Comparison of ENCODE assay signal across 21 cellular contexts in genomic region chr16:30931068-30931655, GRCh38. TPM values are rescaled to one million over a fixed set of nuclear protein-coding genes. Genes with fewer than 3 reads are reported as not detected.
A peak's percentile ranks its signal among the peaks of the same experiment; 100 is the strongest.
DNase-seq lines count a peak whose midpoint lies in the region; ATAC-seq and TF ChIP-seq lines count a peak whose summit lies in the region.
"Had no signal": no experiment of that assay in that cellular context is flagged by ENCODE, and none has a peak within 500 bp of the region (broad histone marks: within the 10 kb centered on the region; RNA-seq: fewer than 3 reads in every experiment).

No MANE protein-coding gene starts in this region.

- peak overlapping the region in 11 of 12 donors; percentile 4 to 76 (median 62) for H3K27ac ChIP-seq in heart left ventricle
- H3K27ac ChIP-seq: GM23248 had no signal

- ATAC-seq in Right ventricle myocardium inferior (no peak), heart left ventricle (peak; percentile 4 to 52 (median 14)), memory B cell (ENCODE audit: low read depth) (no peak), GM21529 (IDR thresholded peaks at IDR 0.05; ENCODE audit: unreplicated experiment) (no peak), GM19035 (IDR thresholded peaks at IDR 0.05; ENCODE audit: unreplicated experiment) (no peak)
- ATAC-seq: HepG2, K562 had no signal

- no peak for TF ChIP-seq POLR2A in heart left ventricle (IDR thresholded peaks at IDR 0.05)

- H3K9me3 Mint-ChIP-seq in memory B cell: no peaks in the 10 kb centered on the region
- H3K9me3 Mint-ChIP-seq: CD4-positive, CD25-positive, alpha-beta regulatory T cell had no signal

- H3K27me3 Mint-ChIP-seq in memory B cell: no peaks in the 10 kb centered on the region
- H3K27me3 Mint-ChIP-seq: CD4-positive, CD25-positive, alpha-beta regulatory T cell had no signal

- TF ChIP-seq CTCF in heart left ventricle (IDR thresholded peaks at IDR 0.05): no peak

- H3K36me3 ChIP-seq in heart left ventricle: peaks cover 0 to 50% (median 22%) of the 10 kb centered on the region in 9 donors

- peaks cover 17% of the 10 kb centered on the region for H3K4me1 Mint-ChIP-seq in memory B cell

- H3K4me1 ChIP-seq in heart left ventricle: peaks cover 0 to 21% (median 2%) of the 10 kb centered on the region in 12 donors

- peak overlapping the region; percentile 17 for H3K27ac Mint-ChIP-seq in memory B cell
- H3K27ac Mint-ChIP-seq: CD4-positive, CD25-positive, alpha-beta regulatory T cell had no signal

- H3K27me3 ChIP-seq in heart left ventricle: no peaks in the 10 kb centered on the region

- intact Hi-C loops in Right ventricle myocardium inferior (cut with DNase I): no loop called here
- intact Hi-C loops in cardiac septum (cut with DNase I): no loop called here
- intact Hi-C loops in heart left ventricle (cut with DNase I): no loop called here

- H3K4me3 Mint-ChIP-seq in memory B cell: no peak overlapping the region

- WGBS in heart left ventricle, 4 donors: 51 to 52% (median 51%) methylated on average over 12 of the region's 12 CpGs

- no peaks in the 10 kb centered on the region for H3K9me3 ChIP-seq in heart left ventricle

- no peak overlapping the region for H3K4me3 ChIP-seq in heart left ventricle
- H3K4me3 ChIP-seq: GM23248, K562 had no signal

- DNase-seq in Right ventricle myocardium inferior (ENCODE audit: missing footprints) (peak; percentile 53), cardiac septum (ENCODE audit: low spot score) (no peak), heart left ventricle (no peak), memory B cell (ENCODE audit: low spot score in 2 of 2) (no peak)
- no peak for DNase-seq in activated CD4-positive, CD25-positive, alpha-beta regulatory T cell treated with anti-CD3 and anti-CD28 coated beads, Interleukin-2, amount 50 U/mL, for 72 hours
- DNase-seq: 8988T; CD4-positive, CD25-positive, alpha-beta regulatory T cell; GM23248; H7; Kasumi-1; NCI-H1092 treated with DMSO at 0.1 percent for 48 hours; NCI-H1436; NCI-H187 treated with DMSO at 0.1 percent for 48 hours; NCI-H2171 treated with DMSO at 0.1 percent for 48 hours; NCI-H345; NCI-H510A treated with DMSO at 0.1 percent for 48 hours had no signal

- H3K36me3 Mint-ChIP-seq in memory B cell: peaks cover 14% of the 10 kb centered on the region

RNA-seq across cellular contexts. Expression of gene FBXL19, which starts 7.8 kb away (rescaled TPM):
- total RNA-seq in Right ventricle myocardium inferior: 6.3 TPM
- 8.0 TPM for total RNA-seq in cardiac septum
- 10 to 100 TPM in 2 of 9 donors, 1 to 10 TPM in 7; 4.5 to 15.5 (median 7.9) TPM for total RNA-seq in heart left ventricle
- 1 to 10 TPM; 7.9 to 9.1 TPM for polyA plus RNA-seq in heart left ventricle

RNA-seq across cellular contexts. Expression of gene ORAI3, which starts 17.7 kb away (rescaled TPM):
- total RNA-seq in Right ventricle myocardium inferior (11.4 TPM), cardiac septum (9.5 TPM), heart left ventricle (10 to 100 TPM in 6 of 9 donors, 1 to 10 TPM in 3; 8.5 to 28.9 (median 14.1) TPM)
- polyA plus RNA-seq in heart left ventricle: 10 to 100 TPM in 1 of 2 donors, 1 to 10 TPM in 1; 8.1 to 10.8 TPM

RNA-seq across cellular contexts. Expression of gene SETD1A, which starts 26.4 kb away (rescaled TPM):
- total RNA-seq in Right ventricle myocardium inferior (9.4 TPM), cardiac septum (9.6 TPM), heart left ventricle (10 to 100 TPM in 3 of 9 donors, 1 to 10 TPM in 6; 4.6 to 12.1 (median 9.0) TPM)
- polyA plus RNA-seq in heart left ventricle: 1 to 10 TPM; 8.1 to 9.3 TPM

RNA-seq across cellular contexts. Expression of gene CTF1, which starts 34.7 kb away (rescaled TPM):
- 8.7 TPM for total RNA-seq in Right ventricle myocardium inferior
- 17.7 TPM for total RNA-seq in cardiac septum
- total RNA-seq in heart left ventricle: 10 to 100 TPM in 5 of 9 donors, 1 to 10 TPM in 4; 6.4 to 22.2 (median 12.2) TPM
- 10 to 100 TPM in 1 of 2 donors, 1 to 10 TPM in 1; 3.7 to 13.5 TPM for polyA plus RNA-seq in heart left ventricle
- total RNA-seq: HT1080 had no signal
- polyA plus RNA-seq: CD4-positive, CD25-positive, alpha-beta regulatory T cell had no signal

RNA-seq across cellular contexts. Expression of gene BCL7C, which starts 37.3 kb away (rescaled TPM):
- total RNA-seq in Right ventricle myocardium inferior (32.2 TPM), cardiac septum (27.6 TPM), heart left ventricle (10 to 100 TPM; 23.1 to 35.5 (median 28.1) TPM)
- polyA plus RNA-seq in heart left ventricle: 10 to 100 TPM; 30.5 to 43.4 TPM

Comparison
In these comparisons a context has a peak if more than half of its experiments do, and no peak if none do; other contexts are left out.
1. ATAC-seq: peak in heart left ventricle (4 of 4); none in Right ventricle myocardium inferior (single experiment), memory B cell (single experiment), GM21529 (single experiment) and GM19035 (single experiment).